ENCODE assay signal across 21 cellular contexts in the genomic region with DNA sequence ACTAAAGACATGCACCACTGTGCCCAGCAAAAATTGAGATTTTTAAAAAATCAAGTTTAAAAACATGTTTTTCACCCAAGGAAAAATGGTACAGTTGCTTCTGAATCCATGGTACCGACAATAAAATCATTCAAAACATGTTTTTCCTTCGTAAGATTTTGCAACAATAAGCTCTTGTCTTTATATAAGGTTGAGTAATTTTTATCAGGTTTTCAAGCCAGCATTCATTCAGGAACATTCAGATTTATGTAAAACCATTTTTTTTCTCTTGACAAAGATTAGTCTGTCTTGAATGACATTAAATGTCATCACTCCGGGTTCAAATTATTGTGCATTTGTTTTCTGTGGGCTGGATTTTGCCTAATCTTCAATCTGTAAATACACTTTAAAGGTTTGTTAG.
DNase-seq lines count a peak whose midpoint lies in the region; TF ChIP-seq lines count a peak whose summit lies in the region.
"Had no signal": no experiment of that assay in that cellular context is flagged by ENCODE, and none has a peak within 500 bp of the region (broad histone marks: within the 10 kb centered on the region; RNA-seq: fewer than 3 reads in every experiment).

No MANE protein-coding gene starts in this region.

- H3K36me3 ChIP-seq in neural cell (ENCODE audit: insufficient read depth, low read length) = no peaks in the 10 kb centered on the region
- no peaks in the 10 kb centered on the region for H3K36me3 ChIP-seq in ascending aorta
- H3K36me3 ChIP-seq: BLaER1 treated with 17β-estradiol and CSF1 and Interleukin-3, amounts not matched to agents 10 nM and 100 nM had no signal

- DNase-seq in NCI-H1048 (lab: John Stamatoyannopoulos, UW) (peak; percentile 61), RPMI7951 (ENCODE audit: low read depth) (peak; percentile 7), occipital lobe (lab: John Stamatoyannopoulos, UW) (no peak), ascending aorta (ENCODE audit: low spot score in 2 of 2) (no peak), glomerular visceral epithelial cell (ENCODE audit: extremely low spot score) (no peak)
- DNase-seq: 8988T; ACHN; AML-193; BE2C; Calu3; CD4-positive, alpha-beta T cell; CD8-positive, alpha-beta memory T cell; COR-L47; DMS153; DND-41; GM23248; H7; HCEC 1CT had no signal

- TF ChIP-seq RAD21 in neural cell (conservative IDR thresholded peaks at IDR 0.05) = no peak

- H3K9me3 ChIP-seq in neural cell (ENCODE audit: low read length) (peaks cover 6% of the 10 kb centered on the region), ascending aorta (peaks cover 0 to 13% of the 10 kb centered on the region in 2 donors)
- H3K9me3 ChIP-seq: A549 had no signal

- no peaks in the 10 kb centered on the region for H3K79me2 ChIP-seq in neural cell (replicated peaks; ENCODE audit: insufficient read depth, low read length)

- TF ChIP-seq CTCF in neural cell (IDR thresholded peaks at IDR 0.05; ENCODE audit: poor library complexity, severe bottlenecking) = no peak
- TF ChIP-seq CTCF in ascending aorta (IDR thresholded peaks at IDR 0.05) = no peak

- intact Hi-C loops in ascending aorta (cut with DNase I) = no loop called here

- H4K20me1 ChIP-seq in neural cell (ENCODE audit: insufficient read depth) = no peaks in the 10 kb centered on the region
- H4K20me1 ChIP-seq: BLaER1 treated with 17β-estradiol and CSF1 and Interleukin-3, amounts not matched to agents 10 nM and 100 nM had no signal

- no peaks in the 10 kb centered on the region for H3K4me1 ChIP-seq in ascending aorta
- H3K4me1 ChIP-seq: A549; BLaER1 treated with 17β-estradiol and CSF1 and Interleukin-3, amounts not matched to agents 10 nM and 100 nM had no signal

- H3K27ac ChIP-seq in neural cell (ENCODE audit: low read length) = peak overlapping the region; percentile 8
- H3K27ac ChIP-seq in ascending aorta = no peak overlapping the region
- H3K27ac ChIP-seq: A549; BLaER1 treated with 17β-estradiol and CSF1 and Interleukin-3, amounts not matched to agents 10 nM and 100 nM; GM23248 had no signal

- H3K4me3 ChIP-seq in neural cell (ENCODE audit: low read length) (no peak overlapping the region), ascending aorta (no peak overlapping the region)
- H3K4me3 ChIP-seq: A549; BLaER1 treated with 17β-estradiol and CSF1 and Interleukin-3, amounts not matched to agents 10 nM and 100 nM; GM23248 had no signal

- no peak overlapping the region for H3K4me2 ChIP-seq in neural cell (ENCODE audit: low read length)
- H3K4me2 ChIP-seq: A549; BLaER1 treated with 17β-estradiol and CSF1 and Interleukin-3, amounts not matched to agents 10 nM and 100 nM had no signal

- H3K9me2 ChIP-seq in neural cell (ENCODE audit: insufficient read depth, low read length) = no peaks in the 10 kb centered on the region

- H3F3A ChIP-seq in neural cell (ENCODE audit: insufficient read depth, low read length, poor library complexity, severe bottlenecking) = no peaks in the 10 kb centered on the region

- H3K9ac ChIP-seq in neural cell (ENCODE audit: low read length) = no peak overlapping the region
- H3K9ac ChIP-seq: BLaER1 treated with 17β-estradiol and CSF1 and Interleukin-3, amounts not matched to agents 10 nM and 100 nM; GM23248 had no signal

- H3K27me3 ChIP-seq in neural cell (ENCODE audit: insufficient read depth, low read depth, low read length) = no peaks in the 10 kb centered on the region
- no peaks in the 10 kb centered on the region for H3K27me3 ChIP-seq in ascending aorta
- H3K27me3 ChIP-seq: BE2C; BLaER1 treated with 17β-estradiol and CSF1 and Interleukin-3, amounts not matched to agents 10 nM and 100 nM had no signal

- no peak for TF ChIP-seq EP300 in neural cell (conservative IDR thresholded peaks at IDR 0.05; ENCODE audit: poor library complexity, severe bottlenecking)

- no peak overlapping the region for H2AFZ ChIP-seq in neural cell (ENCODE audit: low read depth, low read length)
- H2AFZ ChIP-seq: GM23248 had no signal

TF ChIP-seq in neural cell, 6 proteins besides CTCF, POLR2A, EP300 and RAD21:
- TF ChIP-seq TAF1 (IDR thresholded peaks at IDR 0.05; ENCODE audit: low read depth) (no peak), REST (IDR thresholded peaks at IDR 0.05; ENCODE audit: borderline replicate concordance) (no peak), EZH2 (IDR thresholded peaks at IDR 0.05; ENCODE audit: borderline replicate concordance, insufficient read depth, low read length, poor library complexity, severe bottlenecking) (no peak), SMC3 (conservative IDR thresholded peaks at IDR 0.05; ENCODE audit: poor library complexity) (no peak), MXI1 (conservative IDR thresholded peaks at IDR 0.05; ENCODE audit: poor library complexity, severe bottlenecking) (no peak), POLR2AphosphoS5 (IDR thresholded peaks at IDR 0.05) (no peak)
TF ChIP-seq in neural cell: peak in this region for 0.

Comparison
In these comparisons a context has a peak if more than half of its experiments do, and no peak if none do; other contexts are left out.
1. DNase-seq: peak in NCI-H1048 (single experiment) and RPMI7951 (single experiment); none in occipital lobe (single experiment), ascending aorta (0 of 2) and glomerular visceral epithelial cell (single experiment).